Comparison of ENCODE assay signal across 7 cellular contexts in genomic region chr3:184154909-184155643, GRCh38. TPM values are rescaled to one million over a fixed set of nuclear protein-coding genes. Genes with fewer than 3 reads are reported as not detected.
A peak's percentile ranks its signal among the peaks of the same experiment; 100 is the strongest.
DNase-seq lines count a peak whose midpoint lies in the region; FAIRE-seq and TF ChIP-seq lines count a peak whose summit lies in the region.

TSS of gene DVL3 (plus strand) at chr3:184155377. CDS start at chr3:184155636, 259 bp downstream.

- DNase-seq in GM12891 (ENCODE audit: insufficient read length, low spot score) (peak; percentile 75), H9 (peak; percentile 59), M059J (ENCODE audit: low read depth) (peak; percentile 71), brain microvascular endothelial cell (peak; percentile 22), retina (peak; percentile 87)

- peaks cover 11 to 21% of the 10 kb centered on the region in 2 experiments for H3K4me1 Mint-ChIP-seq in H9
- peaks cover 15% of the 10 kb centered on the region for H3K4me1 Mint-ChIP-seq in T-helper 1 cell treated with Interleukin-12 subunit alpha and Interleukin-12 subunit beta and Interleukin-4 antibody, amounts not matched to agents 30 μg/mL and 1 μg/mL, for 36 hours (ENCODE audit: low read depth)

- TF ChIP-seq CTCF in H9 (conservative IDR thresholded peaks at IDR 0.05) (no peak), brain microvascular endothelial cell (IDR thresholded peaks at IDR 0.05; ENCODE audit: low read depth, low read length, missing control alignments) (no peak)

- H2AK5ac ChIP-seq in H9 (ENCODE audit: insufficient read length, low read length) = no peak within 1 kb of the TSS

- no peaks in the 10 kb centered on the region for H3K36me3 ChIP-seq in brain microvascular endothelial cell (replicated peaks)

- H4K5ac ChIP-seq in H9 (ENCODE audit: insufficient read length, low read depth, low read length) = no peak within 1 kb of the TSS

- no peaks in the 10 kb centered on the region; a peak in 1 of 5 replicates for H3K9me3 Mint-ChIP-seq in H9
- H3K9me3 Mint-ChIP-seq in T-helper 1 cell treated with Interleukin-12 subunit alpha and Interleukin-12 subunit beta and Interleukin-4 antibody, amounts not matched to agents 30 μg/mL and 1 μg/mL, for 36 hours = no peaks in the 10 kb centered on the region

- no peak within 1 kb of the TSS for H3K56ac ChIP-seq in H9 (ENCODE audit: insufficient read length, low read depth, low read length)

- no peak within 1 kb of the TSS for H4K91ac ChIP-seq in H9 (ENCODE audit: insufficient read length, low read depth, low read length)

- no peak within 1 kb of the TSS for H3T11ph ChIP-seq in H9 (ENCODE audit: low read length)

- H3K4me2 ChIP-seq in H9 (ENCODE audit: insufficient read depth, insufficient read length, low read length) = peak within 1 kb of the TSS; percentile 75

- H3K4me1 ChIP-seq in H9 (ENCODE audit: insufficient read depth, low read length) = no peaks in the 10 kb centered on the region; the same call in 1 of the 2 replicates

- H3K4ac ChIP-seq in H9 (ENCODE audit: low read depth, low read length) = no peak within 1 kb of the TSS

- no peak within 1 kb of the TSS for H2BK12ac ChIP-seq in H9 (ENCODE audit: insufficient read length, low read depth, low read length)

- no peak within 1 kb of the TSS for H2AFZ ChIP-seq in H9 (ENCODE audit: low read length)

- peaks cover 6% of the 10 kb centered on the region for H3K23me2 ChIP-seq in H9 (ENCODE audit: insufficient read length, low read depth, low read length, poor library complexity, severe bottlenecking)

- peaks cover 1 to 5% (median 4%) of the 10 kb centered on the region in 3 experiments; a peak in 5 of 7 replicates for H3K36me3 Mint-ChIP-seq in H9 (ENCODE audit: insufficient read depth in 1 of 3, low read depth in 3 of 3)
- H3K36me3 Mint-ChIP-seq in T-helper 1 cell treated with Interleukin-12 subunit alpha and Interleukin-12 subunit beta and Interleukin-4 antibody, amounts not matched to agents 30 μg/mL and 1 μg/mL, for 36 hours (ENCODE audit: low read depth) = peaks cover 1% of the 10 kb centered on the region

- H3K79me2 ChIP-seq in H9 (ENCODE audit: insufficient read depth, low read length) = peaks cover 18% of the 10 kb centered on the region; the same call in 1 of the 2 replicates

- no peaks in the 10 kb centered on the region for H3K27me3 ChIP-seq in H9 (ENCODE audit: insufficient read depth, low read length)
- H3K27me3 ChIP-seq in brain microvascular endothelial cell (replicated peaks) = no peaks in the 10 kb centered on the region

- no peaks in the 10 kb centered on the region for H3K9me3 ChIP-seq in H9 (ENCODE audit: control insufficient read depth, low read depth, low read length)

- H3K23ac ChIP-seq in H9 (ENCODE audit: insufficient read length, low read depth, low read length) = no peak within 1 kb of the TSS

- H2BK5ac ChIP-seq in H9 (ENCODE audit: insufficient read length, low read length) = no peak within 1 kb of the TSS

- peak within 1 kb of the TSS; percentile 27 for H3K18ac ChIP-seq in H9 (ENCODE audit: insufficient read length, low read depth, low read length)

- peak within 1 kb of the TSS; percentile 75 for H3K9ac ChIP-seq in H9 (ENCODE audit: extremely low read depth, insufficient read length, low read length)

- peaks cover 3% of the 10 kb centered on the region for H3K79me1 ChIP-seq in H9 (ENCODE audit: insufficient read depth, low read depth, low read length, poor library complexity, severe bottlenecking)

- H2BK20ac ChIP-seq in H9 (ENCODE audit: low read depth, low read length, poor library complexity, severe bottlenecking) = no peak within 1 kb of the TSS

- H3K4me3 ChIP-seq in brain microvascular endothelial cell (ENCODE audit: low read depth, low read length) (peak within 1 kb of the TSS; percentile 91), iPS-11a (ENCODE audit: low read depth, low read length) (peak within 1 kb of the TSS; percentile 87)

- H3K4me3 Mint-ChIP-seq in H9 = peak within 1 kb of the TSS; percentile 93 to 99
- H3K4me3 Mint-ChIP-seq in T-helper 1 cell treated with Interleukin-12 subunit alpha and Interleukin-12 subunit beta and Interleukin-4 antibody, amounts not matched to agents 30 μg/mL and 1 μg/mL, for 36 hours = peak within 1 kb of the TSS; percentile 92

- TF ChIP-seq POLR2A in GM12891 (IDR thresholded peaks at IDR 0.05; ENCODE audit: low read depth, low read length) = no peak

- peak; percentile 71 for FAIRE-seq in GM12891 (lab: Jason Lieb, UNC)

- H3K27ac ChIP-seq in H9 (ENCODE audit: insufficient read length, low read depth, low read length) (peak within 1 kb of the TSS; percentile 13), brain microvascular endothelial cell (peak within 1 kb of the TSS; percentile 74)

- WGBS in H9 (ENCODE audit: extremely low coverage, insufficient read length, low lambda C conversion rate) = no CpG with 5 or more reads among the region's 84 CpGs

- H2BK15ac ChIP-seq in H9 (ENCODE audit: low read depth, low read length) = no peak within 1 kb of the TSS

- H3K14ac ChIP-seq in H9 (ENCODE audit: insufficient read depth, low read length) = peak within 1 kb of the TSS; percentile 67; the same call in 1 of the 2 replicates

- no peaks in the 10 kb centered on the region for H3K27me3 Mint-ChIP-seq in H9 (ENCODE audit: low read depth)
- no peaks in the 10 kb centered on the region for H3K27me3 Mint-ChIP-seq in T-helper 1 cell treated with Interleukin-12 subunit alpha and Interleukin-12 subunit beta and Interleukin-4 antibody, amounts not matched to agents 30 μg/mL and 1 μg/mL, for 36 hours (ENCODE audit: low read depth)

- H4K20me1 ChIP-seq in H9 (ENCODE audit: control insufficient read depth, insufficient read depth, insufficient read length) = no peaks in the 10 kb centered on the region

- no peak within 1 kb of the TSS for H2BK120ac ChIP-seq in H9 (ENCODE audit: low read depth, low read length, poor library complexity, severe bottlenecking)

- peak within 1 kb of the TSS; percentile 93 to 98 (median 96) for H3K27ac Mint-ChIP-seq in H9
- H3K27ac Mint-ChIP-seq in T-helper 1 cell treated with Interleukin-12 subunit alpha and Interleukin-12 subunit beta and Interleukin-4 antibody, amounts not matched to agents 30 μg/mL and 1 μg/mL, for 36 hours = peak within 1 kb of the TSS; percentile 80

- in situ Hi-C loops in brain microvascular endothelial cell (cut with HindIII; ENCODE audit: low pct_ligation_motif_present, low sequenced_read_pairs) = no loop called here

- H4K8ac ChIP-seq in H9 (replicated peaks; ENCODE audit: insufficient read length, low read depth, low read length) = no peak within 1 kb of the TSS

TF ChIP-seq in GM12891, 5 proteins besides CTCF, POLR2A, EP300 and RAD21:
- TF ChIP-seq PAX5 (IDR thresholded peaks at IDR 0.05; ENCODE audit: insufficient read depth, low read length, severe bottlenecking) (no peak), SPI1 (IDR thresholded peaks at IDR 0.05; ENCODE audit: low read depth, low read length) (no peak), POU2F2 (IDR thresholded peaks at IDR 0.05; ENCODE audit: low read depth, low read length) (no peak), TAF1 (IDR thresholded peaks at IDR 0.05; ENCODE audit: low read depth, low read length) (no peak), POLR2AphosphoS5 (IDR thresholded peaks at IDR 0.05; ENCODE audit: low read depth, low read length) (no peak)

RNA-seq across cellular contexts. Expression of gene DVL3, which starts in this region (rescaled TPM):
- 21.4 TPM for polyA plus RNA-seq in GM12891 (2012; ENCODE audit: low read depth, missing spikeins)
- total RNA-seq in H9 (2021) = 64.7 and 69.7 TPM in 2 replicates
- total RNA-seq in M059J (2014; rRNA removed; shearing (Covaris generic)) = 21.2 and 30.3 TPM in 2 replicates

Comparison
In these comparisons a context has a peak if more than half of its experiments do, and no peak if none do; other contexts are left out.
1. Peak in every context shown above with its lines: DNase-seq, H3K4me3 ChIP-seq and H3K27ac ChIP-seq.
2. DNase-seq: peak in every context shown above with its lines; median percentile 87 in retina; 75 in GM12891; 71 in M059J; 59 in H9; 22 in brain microvascular endothelial cell.